9 cellular contexts compared by ENCODE assay signal in genomic region chr16:17380613-17381012, GRCh38.
DNase-seq lines count a peak whose midpoint lies in the region; ATAC-seq, FAIRE-seq and TF ChIP-seq lines count a peak whose summit lies in the region.
"Had no signal": no experiment of that assay in that cellular context is flagged by ENCODE, and none has a peak within 500 bp of the region (broad histone marks: within the 10 kb centered on the region; RNA-seq: fewer than 3 reads in every experiment).

No MANE protein-coding gene starts in this region.

- no peaks in the 10 kb centered on the region for H3K36me3 ChIP-seq in astrocyte (ENCODE audit: insufficient read depth, low read length)
- no peaks in the 10 kb centered on the region for H3K36me3 ChIP-seq in upper lobe of left lung

- TF ChIP-seq CTCF in astrocyte (IDR thresholded peaks at IDR 0.05; ENCODE audit: insufficient read depth, low read depth, low read length) (no peak), upper lobe of left lung (IDR thresholded peaks at IDR 0.05) (no peak)

- H3K27me3 ChIP-seq in astrocyte (ENCODE audit: insufficient read depth, low read length) (no peaks in the 10 kb centered on the region), upper lobe of left lung (no peaks in the 10 kb centered on the region)

- no peak overlapping the region for H3K9ac ChIP-seq in astrocyte (ENCODE audit: low read length)

- H3K4me2 ChIP-seq in astrocyte (ENCODE audit: low read length), result peak overlapping the region; percentile 4

- TF ChIP-seq EP300 in upper lobe of left lung (IDR thresholded peaks at IDR 0.05), result peak in 2 of 4 donors; percentile 69 to 88

- DNase-seq in EH (ENCODE audit: low read depth) (peak; percentile 87), KBM-7 (peak; percentile 83), astrocyte (ENCODE audit: low read depth) (peak; percentile 69), naive B cell (no peak), upper lobe of left lung (no peak), DMS114 treated with DMSO at 0.1 percent for 48 hours (lab: John Stamatoyannopoulos, UW; ENCODE audit: unreplicated experiment) (no peak), NCI-H1092 (lab: John Stamatoyannopoulos, UW) (no peak)

- H3K36me3 Mint-ChIP-seq in astrocyte (ENCODE audit: low read depth, unreplicated experiment) (peaks cover 3% of the 10 kb centered on the region), naive B cell (no peaks in the 10 kb centered on the region)

- in situ Hi-C loops in KBM-7 (cut with MboI; ENCODE audit: low pct_unique_long_range_greater_than_20kb, low sequenced_read_pairs), result no loop called here

- H3K4me3 Mint-ChIP-seq in astrocyte (ENCODE audit: unreplicated experiment) (no peak overlapping the region), naive B cell (peak overlapping the region in 6 of 8 donors; percentile 22 to 65 (median 36))

- H3K4me1 ChIP-seq in astrocyte (ENCODE audit: insufficient read depth, low read length) (peaks cover 3% of the 10 kb centered on the region), upper lobe of left lung (peaks cover 36 to 61% (median 40%) of the 10 kb centered on the region in 4 donors)

- peak in 1 of 4 donors; percentile 39 for TF ChIP-seq POLR2A in upper lobe of left lung (IDR thresholded peaks at IDR 0.05)

- H3K27ac Mint-ChIP-seq in astrocyte (ENCODE audit: unreplicated experiment) (peak overlapping the region; percentile 6), naive B cell (peak overlapping the region; percentile 20 to 99 (median 94))

- no peak overlapping the region for H3K4me3 ChIP-seq in astrocyte (ENCODE audit: insufficient read depth, low read depth, low read length)
- no peak overlapping the region for H3K4me3 ChIP-seq in upper lobe of left lung

- H3K27me3 Mint-ChIP-seq in astrocyte (ENCODE audit: low read depth, unreplicated experiment) (no peaks in the 10 kb centered on the region), naive B cell (no peaks in the 10 kb centered on the region)

- H3K4me1 Mint-ChIP-seq in astrocyte (ENCODE audit: low read depth, unreplicated experiment) (peaks cover 27% of the 10 kb centered on the region), naive B cell (peaks cover 63 to 95% (median 80%) of the 10 kb centered on the region in 3 donors)

- no peaks in the 10 kb centered on the region for H3K9me3 Mint-ChIP-seq in astrocyte (ENCODE audit: unreplicated experiment)
- H3K9me3 Mint-ChIP-seq in naive B cell, result no peaks in the 10 kb centered on the region

- H3K9me3 ChIP-seq in astrocyte (ENCODE audit: insufficient read depth, low read depth, low read length) (no peaks in the 10 kb centered on the region), upper lobe of left lung (no peaks in the 10 kb centered on the region)

- peaks cover 62% of the 10 kb centered on the region for H3K79me2 ChIP-seq in astrocyte (ENCODE audit: insufficient read depth, low read length)

- H4K20me1 ChIP-seq in astrocyte (ENCODE audit: insufficient read depth, low read length), result peaks cover 91% of the 10 kb centered on the region

- H3K27ac ChIP-seq in astrocyte (ENCODE audit: low read depth, low read length) (no peak overlapping the region), upper lobe of left lung (peak overlapping the region in 2 of 4 donors; percentile 4 to 27)

- WGBS in upper lobe of left lung, 2 donors, result 47 to 56% methylated on average over 3 of the region's 3 CpGs

- no peak overlapping the region for H2AFZ ChIP-seq in astrocyte (ENCODE audit: low read depth, low read length)

- ATAC-seq in naive B cell (ENCODE audit: low read depth in 2 of 2), result no peak
- no peak for ATAC-seq in upper lobe of left lung (ENCODE audit: low FRiP score in 2 of 2)
- ATAC-seq in HG03521 (IDR thresholded peaks at IDR 0.05; ENCODE audit: unreplicated experiment), result no peak

- FAIRE-seq in astrocyte (lab: Jason Lieb, UNC), result no peak
- FAIRE-seq: endometrium had no signal

Comparison
In these comparisons a context has a peak if more than half of its experiments do, and no peak if none do; other contexts are left out.
1. DNase-seq: peak in EH (single experiment), KBM-7 (single experiment) and astrocyte (single experiment); none in naive B cell (single experiment), upper lobe of left lung (0 of 2), DMS114 treated with DMSO at 0.1 percent for 48 hours (single experiment) and NCI-H1092 (single experiment).